Comparison of ENCODE assay signal across 1 cellular context in the genomic region with DNA sequence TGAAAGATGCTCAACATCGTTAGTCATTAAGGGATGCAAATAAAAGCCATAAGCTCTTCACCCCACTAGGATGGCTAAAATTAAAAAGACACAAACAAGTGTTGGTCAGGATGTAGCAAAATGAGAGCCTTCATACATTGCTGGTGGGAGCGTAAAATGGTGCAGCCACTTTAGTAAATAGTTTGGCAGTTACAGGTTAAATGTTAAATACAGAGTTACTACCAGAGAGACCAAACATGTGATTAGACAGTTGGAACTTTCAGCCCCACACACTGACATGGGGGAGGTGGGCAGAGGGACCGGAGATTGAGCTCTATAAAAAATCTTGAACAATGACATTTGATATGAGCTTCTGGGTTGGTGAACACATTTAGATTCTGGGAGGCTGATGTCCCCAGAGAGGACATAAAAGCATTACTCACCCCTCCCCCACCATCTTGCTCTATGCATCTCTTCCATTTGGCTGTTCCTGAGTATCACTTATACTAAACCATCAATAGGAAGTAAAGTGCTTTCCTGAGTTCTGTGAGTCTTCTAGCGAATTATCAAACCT.
TF ChIP-seq lines count a peak whose summit lies in the region.

No MANE protein-coding gene starts in this region.

TF ChIP-seq in GM12878, 131 proteins besides CTCF, POLR2A, EP300 and RAD21:
- no peak for TF ChIP-seq POLR2AphosphoS5 (IDR thresholded peaks at IDR 0.05; ENCODE audit: low read length)
- no peak for TF ChIP-seq SUZ12 (IDR thresholded peaks at IDR 0.05; ENCODE audit: unreplicated experiment)
- TF ChIP-seq CBX3 (IDR thresholded peaks at IDR 0.05; ENCODE audit: borderline replicate concordance, low read depth): no peak
